Comparison of ENCODE assay signal across 1 cellular context in genomic region chr20:24992420-24993205, GRCh38.
TF ChIP-seq lines count a peak whose summit lies in the region.

A gene with protein sequence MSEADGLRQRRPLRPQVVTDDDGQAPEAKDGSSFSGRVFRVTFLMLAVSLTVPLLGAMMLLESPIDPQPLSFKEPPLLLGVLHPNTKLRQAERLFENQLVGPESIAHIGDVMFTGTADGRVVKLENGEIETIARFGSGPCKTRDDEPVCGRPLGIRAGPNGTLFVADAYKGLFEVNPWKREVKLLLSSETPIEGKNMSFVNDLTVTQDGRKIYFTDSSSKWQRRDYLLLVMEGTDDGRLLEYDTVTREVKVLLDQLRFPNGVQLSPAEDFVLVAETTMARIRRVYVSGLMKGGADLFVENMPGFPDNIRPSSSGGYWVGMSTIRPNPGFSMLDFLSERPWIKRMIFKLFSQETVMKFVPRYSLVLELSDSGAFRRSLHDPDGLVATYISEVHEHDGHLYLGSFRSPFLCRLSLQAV (minus strand): TSS chr20:24992751. CDS start chr20:24992688, 63 bp downstream.

TF ChIP-seq in K562, 482 proteins besides CTCF, POLR2A, EP300 and RAD21 (continued from another document and continues in another):
- TF ChIP-seq MGA (IDR thresholded peaks at IDR 0.05) (peak; percentile 93), BDP1 (IDR thresholded peaks at IDR 0.05; ENCODE audit: insufficient read depth, insufficient read length) (no peak), PHF8 (IDR thresholded peaks at IDR 0.05; ENCODE audit: borderline replicate concordance, low read length) (peak; percentile 94; the same call in 1 of the 2 replicates), ZNF41 (CRISPR knock-in tag; conservative IDR thresholded peaks at IDR 0.05) (no peak), ZBTB1 (CRISPR knock-in tag; IDR thresholded peaks at IDR 0.05; ENCODE audit: borderline replicate concordance, low read depth) (0 out of 2 replicates have a peak, but pooled peaks have one; percentile 30), MAFG (tag; conservative IDR thresholded peaks at IDR 0.05) (no peak), NONO (IDR thresholded peaks at IDR 0.05; ENCODE audit: low read depth in 2 of 2, low read length in 1 of 2) (peak in 1 of 2 experiments; percentile 32; a peak in 1 of 4 replicates), HIVEP1 (CRISPR knock-in tag; IDR thresholded peaks at IDR 0.05) (no peak), RBBP5 (IDR thresholded peaks at IDR 0.05; ENCODE audit: borderline replicate concordance, insufficient read depth, low read length, poor library complexity, severe bottlenecking) (no peak), CEBPG (CRISPR knock-in tag; IDR thresholded peaks at IDR 0.05) (no peak), CEBPG (tag; conservative IDR thresholded peaks at IDR 0.05 in 1 of 2, IDR thresholded peaks at IDR 0.05 in 1 of 2) (no peak), EZH2 (IDR thresholded peaks at IDR 0.05; ENCODE audit: borderline replicate concordance, low read depth, low read length) (no peak), ZNF639 (CRISPR knock-in tag; conservative IDR thresholded peaks at IDR 0.05 in 1 of 2, IDR thresholded peaks at IDR 0.05 in 1 of 2) (peak in 1 of 2 experiments; percentile 59; a peak in 1 of 4 replicates), FOXP1 (CRISPR knock-in tag; IDR thresholded peaks at IDR 0.05) (no peak), ADNP (tag; IDR thresholded peaks at IDR 0.05) (no peak), HEY1 (CRISPR knock-in tag; IDR thresholded peaks at IDR 0.05; ENCODE audit: borderline replicate concordance) (no peak), SIN3A (IDR thresholded peaks at IDR 0.05; ENCODE audit: borderline replicate concordance in 2 of 2, control insufficient read depth in 1 of 2, low read depth in 2 of 2, low read length in 2 of 2) (peak; percentile 37 to 39; a peak in 2 of 4 replicates), KLF13 (tag; IDR thresholded peaks at IDR 0.05; ENCODE audit: borderline replicate concordance, low read depth) (no peak), JUND (IDR thresholded peaks at IDR 0.05; ENCODE audit: borderline replicate concordance, low read depth, low read length) (peak; percentile 51; the same call in 1 of the 2 replicates), JUND (tag; IDR thresholded peaks at IDR 0.05; ENCODE audit: borderline replicate concordance, low read depth, low read length) (no peak), CBX2 (IDR thresholded peaks at IDR 0.05; ENCODE audit: insufficient read depth, low read length, poor library complexity, severe bottlenecking) (no peak), GTF2A2 (tag; IDR thresholded peaks at IDR 0.05) (no peak), HDAC2 (IDR thresholded peaks at IDR 0.05) (no peak), RBM14 (IDR thresholded peaks at IDR 0.05; ENCODE audit: borderline replicate concordance, insufficient read depth, low read depth, low read length) (no peak), FOXK1 (CRISPR knock-in tag; IDR thresholded peaks at IDR 0.05; ENCODE audit: borderline replicate concordance) (no peak), YBX1 (IDR thresholded peaks at IDR 0.05) (no peak), ETV1 (tag; conservative IDR thresholded peaks at IDR 0.05; ENCODE audit: low read depth) (peak; percentile 77), SMC3 (conservative IDR thresholded peaks at IDR 0.05; ENCODE audit: insufficient read depth, low read depth, low read length) (no peak), ZNF263 (CRISPR knock-in tag; IDR thresholded peaks at IDR 0.05; ENCODE audit: borderline replicate concordance) (0 out of 2 replicates have a peak, but pooled peaks have one; percentile 30), SREBF2 (CRISPR knock-in tag; IDR thresholded peaks at IDR 0.05) (no peak), POLR3G (IDR thresholded peaks at IDR 0.05; ENCODE audit: extremely low read depth, insufficient read length, insufficient replicate concordance) (no peak), ATF7 (IDR thresholded peaks at IDR 0.05) (peak; percentile 63; the same call in 1 of the 2 replicates), ZBTB17 (CRISPR knock-in tag; IDR thresholded peaks at IDR 0.05) (peak; percentile 83), TAF9B (IDR thresholded peaks at IDR 0.05; ENCODE audit: partially characterized antibody) (peak; percentile 37), HDAC1 (IDR thresholded peaks at IDR 0.05) (0 out of 4 replicates have a peak, but pooled peaks of 1 of the 2 experiments have one; percentile 45), NRF1 (conservative IDR thresholded peaks at IDR 0.05 in 1 of 2, IDR thresholded peaks at IDR 0.05 in 1 of 2) (peak; percentile 74 to 77), FOXO4 (CRISPR knock-in tag; IDR thresholded peaks at IDR 0.05) (no peak)
- TF ChIP-seq, protein P1, sequence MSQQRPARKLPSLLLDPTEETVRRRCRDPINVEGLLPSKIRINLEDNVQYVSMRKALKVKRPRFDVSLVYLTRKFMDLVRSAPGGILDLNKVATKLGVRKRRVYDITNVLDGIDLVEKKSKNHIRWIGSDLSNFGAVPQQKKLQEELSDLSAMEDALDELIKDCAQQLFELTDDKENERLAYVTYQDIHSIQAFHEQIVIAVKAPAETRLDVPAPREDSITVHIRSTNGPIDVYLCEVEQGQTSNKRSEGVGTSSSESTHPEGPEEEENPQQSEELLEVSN (IDR thresholded peaks at IDR 0.05; ENCODE audit: borderline replicate concordance in 1 of 2, extremely low read depth in 1 of 2, insufficient read depth in 1 of 2, insufficient read length in 1 of 2, low read depth in 1 of 2, low read length in 1 of 2, poor library complexity in 1 of 2, severe bottlenecking in 1 of 2), result peak; percentile 86 to 95
- TF ChIP-seq, protein P2, sequence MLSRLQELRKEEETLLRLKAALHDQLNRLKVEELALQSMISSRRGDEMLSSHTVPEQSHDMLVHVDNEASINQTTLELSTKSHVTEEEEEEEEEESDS (CRISPR knock-in tag; IDR thresholded peaks at IDR 0.05), result no peak
- TF ChIP-seq, protein P3, sequence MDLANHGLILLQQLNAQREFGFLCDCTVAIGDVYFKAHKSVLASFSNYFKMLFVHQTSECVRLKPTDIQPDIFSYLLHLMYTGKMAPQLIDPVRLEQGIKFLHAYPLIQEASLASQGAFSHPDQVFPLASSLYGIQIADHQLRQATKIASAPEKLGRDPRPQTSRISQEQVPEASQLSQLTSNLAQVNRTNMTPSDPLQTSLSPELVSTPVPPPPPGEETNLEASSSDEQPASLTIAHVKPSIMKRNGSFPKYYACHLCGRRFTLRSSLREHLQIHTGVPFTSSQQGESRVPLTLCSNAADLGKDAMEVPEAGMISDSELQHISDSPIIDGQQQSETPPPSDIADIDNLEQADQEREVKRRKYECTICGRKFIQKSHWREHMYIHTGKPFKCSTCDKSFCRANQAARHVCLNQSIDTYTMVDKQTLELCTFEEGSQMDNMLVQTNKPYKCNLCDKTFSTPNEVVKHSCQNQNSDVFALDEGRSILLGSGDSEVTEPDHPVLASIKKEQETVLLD (IDR thresholded peaks at IDR 0.05), result peak; percentile 59; the same call in 1 of the 2 replicates
- TF ChIP-seq, protein P4, sequence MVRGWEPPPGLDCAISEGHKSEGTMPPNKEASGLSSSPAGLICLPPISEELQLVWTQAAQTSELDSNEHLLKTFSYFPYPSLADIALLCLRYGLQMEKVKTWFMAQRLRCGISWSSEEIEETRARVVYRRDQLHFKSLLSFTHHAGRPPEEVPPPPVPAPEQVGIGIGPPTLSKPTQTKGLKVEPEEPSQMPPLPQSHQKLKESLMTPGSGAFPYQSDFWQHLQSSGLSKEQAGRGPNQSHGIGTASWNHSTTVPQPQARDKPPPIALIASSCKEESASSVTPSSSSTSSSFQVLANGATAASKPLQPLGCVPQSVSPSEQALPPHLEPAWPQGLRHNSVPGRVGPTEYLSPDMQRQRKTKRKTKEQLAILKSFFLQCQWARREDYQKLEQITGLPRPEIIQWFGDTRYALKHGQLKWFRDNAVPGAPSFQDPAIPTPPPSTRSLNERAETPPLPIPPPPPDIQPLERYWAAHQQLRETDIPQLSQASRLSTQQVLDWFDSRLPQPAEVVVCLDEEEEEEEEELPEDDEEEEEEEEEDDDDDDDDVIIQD (CRISPR knock-in tag; IDR thresholded peaks at IDR 0.05), result no peak
- TF ChIP-seq, protein P5, sequence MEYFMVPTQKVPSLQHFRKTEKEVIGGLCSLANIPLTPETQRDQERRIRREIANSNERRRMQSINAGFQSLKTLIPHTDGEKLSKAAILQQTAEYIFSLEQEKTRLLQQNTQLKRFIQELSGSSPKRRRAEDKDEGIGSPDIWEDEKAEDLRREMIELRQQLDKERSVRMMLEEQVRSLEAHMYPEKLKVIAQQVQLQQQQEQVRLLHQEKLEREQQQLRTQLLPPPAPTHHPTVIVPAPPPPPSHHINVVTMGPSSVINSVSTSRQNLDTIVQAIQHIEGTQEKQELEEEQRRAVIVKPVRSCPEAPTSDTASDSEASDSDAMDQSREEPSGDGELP (CRISPR knock-in tag; IDR thresholded peaks at IDR 0.05; ENCODE audit: borderline replicate concordance), result peak; percentile 44; the same call in 1 of the 2 replicates
